ENCODE assay signal across 8 cellular contexts in the genomic region with DNA sequence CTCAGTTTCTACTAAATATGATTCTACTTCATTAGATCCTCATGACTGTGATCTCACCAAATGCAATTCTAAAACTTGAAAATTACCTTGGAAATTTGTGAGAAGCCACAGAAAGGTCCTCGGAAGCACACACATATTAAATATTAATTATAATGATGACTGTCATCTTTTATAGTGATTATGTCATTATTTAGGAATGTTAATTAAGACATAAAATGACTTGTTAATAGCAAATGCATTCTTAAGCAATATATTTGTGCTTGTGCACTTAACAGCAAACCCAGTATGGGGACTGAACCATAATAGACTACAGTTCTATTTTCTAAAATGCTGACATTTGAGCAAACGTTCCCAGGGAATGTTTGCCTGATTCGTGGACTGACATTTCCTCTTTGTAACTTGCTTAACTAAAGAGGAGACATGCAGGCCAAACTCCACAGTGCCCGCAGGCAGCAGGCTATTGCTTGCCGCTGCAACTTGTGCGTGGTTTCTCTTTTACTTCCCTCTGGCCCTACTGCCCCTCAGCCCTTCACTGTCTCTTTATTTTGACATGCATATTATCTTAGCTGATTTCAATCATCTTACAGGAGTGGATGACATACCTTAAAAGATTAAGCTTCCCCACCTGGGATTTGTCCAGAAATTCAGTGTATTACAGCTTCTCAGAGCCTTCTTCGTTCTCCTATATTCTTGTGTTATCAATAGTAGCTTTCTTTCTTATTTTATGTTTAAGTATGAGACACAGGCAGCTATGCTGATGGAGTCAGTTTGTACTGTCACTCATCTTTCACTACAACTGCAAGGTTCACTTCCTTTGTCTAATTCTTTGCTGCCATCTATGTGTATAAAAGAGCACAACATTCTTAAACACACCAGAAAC.
DNase-seq lines count a peak whose midpoint lies in the region; FAIRE-seq and TF ChIP-seq lines count a peak whose summit lies in the region.

No MANE protein-coding gene starts in this region.

- TF ChIP-seq CTCF in AG10803 (conservative IDR thresholded peaks at IDR 0.05; ENCODE audit: low read length) (peak; percentile 78), astrocyte (IDR thresholded peaks at IDR 0.05; ENCODE audit: insufficient read depth, low read depth, low read length) (peak; percentile 54)

- no peaks in the 10 kb centered on the region for H3K27me3 ChIP-seq in astrocyte (ENCODE audit: insufficient read depth, low read length)

- TF ChIP-seq POLR2A in GM12891 (IDR thresholded peaks at IDR 0.05; ENCODE audit: low read depth, low read length) = no peak

- no peak overlapping the region for H3K27ac ChIP-seq in astrocyte (ENCODE audit: low read depth, low read length)

- H3K4me1 ChIP-seq in astrocyte (ENCODE audit: insufficient read depth, low read length) = no peaks in the 10 kb centered on the region

- no peaks in the 10 kb centered on the region for H4K20me1 ChIP-seq in astrocyte (ENCODE audit: insufficient read depth, low read length)

- no peaks in the 10 kb centered on the region for H3K9me3 Mint-ChIP-seq in astrocyte (ENCODE audit: unreplicated experiment)

- FAIRE-seq in GM12891 (lab: Jason Lieb, UNC) (peak; percentile 80), astrocyte (lab: Jason Lieb, UNC) (peak; percentile 20)

- no peaks in the 10 kb centered on the region for H3K79me2 ChIP-seq in astrocyte (ENCODE audit: insufficient read depth, low read length)

- no peak overlapping the region for H3K4me3 Mint-ChIP-seq in astrocyte (ENCODE audit: unreplicated experiment)

- no peaks in the 10 kb centered on the region for H3K27me3 Mint-ChIP-seq in astrocyte (ENCODE audit: low read depth, unreplicated experiment)

- DNase-seq in AG10803 (ENCODE audit: low read depth) (peak; percentile 54), GM12891 (ENCODE audit: insufficient read length, low spot score) (no peak), NCI-H2227 (lab: John Stamatoyannopoulos, UW; ENCODE audit: unreplicated experiment) (peak; percentile 68), astrocyte (ENCODE audit: low read depth) (peak; percentile 12), hepatic stellate cell (ENCODE audit: low spot score) (peak; percentile 43), superior temporal gyrus (ENCODE audit: extremely low spot score) (peak; percentile 77), T1000 (lab: John Stamatoyannopoulos, UW) (no peak)
- DNase-seq in activated CD4-positive, alpha-beta T cell treated with anti-CD3 and anti-CD28 coated beads, Interleukin-2, amount 50 U/mL, for 48 hours = no peak

- H3K36me3 ChIP-seq in astrocyte (ENCODE audit: insufficient read depth, low read length) = no peaks in the 10 kb centered on the region

- no peak overlapping the region for H3K9ac ChIP-seq in astrocyte (ENCODE audit: low read length)

- no peak overlapping the region for H3K4me2 ChIP-seq in astrocyte (ENCODE audit: low read length)

- H3K4me3 ChIP-seq in AG10803 (ENCODE audit: low read length) = no peak overlapping the region
- H3K4me3 ChIP-seq in astrocyte (ENCODE audit: insufficient read depth, low read depth, low read length) = no peak overlapping the region

- peaks cover 4% of the 10 kb centered on the region for H3K4me1 Mint-ChIP-seq in astrocyte (ENCODE audit: low read depth, unreplicated experiment)

- no peaks in the 10 kb centered on the region for H3K36me3 Mint-ChIP-seq in astrocyte (ENCODE audit: low read depth, unreplicated experiment)

- H2AFZ ChIP-seq in astrocyte (ENCODE audit: low read depth, low read length) = no peak overlapping the region

- no peak overlapping the region for H3K27ac Mint-ChIP-seq in astrocyte (ENCODE audit: unreplicated experiment)

- no peaks in the 10 kb centered on the region for H3K9me3 ChIP-seq in astrocyte (ENCODE audit: insufficient read depth, low read depth, low read length)

TF ChIP-seq in GM12891, 5 proteins besides CTCF, POLR2A, EP300 and RAD21:
- TF ChIP-seq POU2F2 (IDR thresholded peaks at IDR 0.05; ENCODE audit: low read depth, low read length) (no peak), PAX5 (IDR thresholded peaks at IDR 0.05; ENCODE audit: insufficient read depth, low read length, severe bottlenecking) (no peak), POLR2AphosphoS5 (IDR thresholded peaks at IDR 0.05; ENCODE audit: low read depth, low read length) (no peak), TAF1 (IDR thresholded peaks at IDR 0.05; ENCODE audit: low read depth, low read length) (no peak), SPI1 (IDR thresholded peaks at IDR 0.05; ENCODE audit: low read depth, low read length) (no peak)

Comparison
In these comparisons a context has a peak if more than half of its experiments do, and no peak if none do; other contexts are left out.
1. DNase-seq: peak in AG10803 (single experiment), NCI-H2227 (single experiment), astrocyte (single experiment), hepatic stellate cell (single experiment) and superior temporal gyrus (single experiment); none in GM12891 (single experiment), activated CD4-positive, alpha-beta T cell treated with anti-CD3 and anti-CD28 coated beads, Interleukin-2, amount 50 U/mL, for 48 hours (0 of 2) and T1000 (single experiment).